Comparison of ENCODE assay signal across 1 cellular context in genomic region chr7:127713758-127714157, GRCh38.
TF ChIP-seq lines count a peak whose summit lies in the region.

No MANE protein-coding gene starts in this region.

TF ChIP-seq in IMR-90, 13 proteins besides CTCF, POLR2A, EP300 and RAD21 (continued from another document):
- TF ChIP-seq RCOR1 (IDR thresholded peaks at IDR 0.05; ENCODE audit: insufficient replicate concordance, low read length) = no peak
- TF ChIP-seq FOS (IDR thresholded peaks at IDR 0.05; ENCODE audit: low read depth, low read length) = no peak
- TF ChIP-seq SMC3 (IDR thresholded peaks at IDR 0.05; ENCODE audit: low read depth, low read length) = no peak
- no peak for TF ChIP-seq MXI1 (IDR thresholded peaks at IDR 0.05; ENCODE audit: borderline replicate concordance, low read depth, low read length)
- TF ChIP-seq NFE2L2 (IDR thresholded peaks at IDR 0.05; ENCODE audit: low read depth, low read length) = no peak
- TF ChIP-seq ELK1 (IDR thresholded peaks at IDR 0.05; ENCODE audit: borderline replicate concordance, low read depth, low read length) = no peak
- no peak for TF ChIP-seq CHD1 (IDR thresholded peaks at IDR 0.05; ENCODE audit: low read depth, low read length)
- no peak for TF ChIP-seq RFX5 (IDR thresholded peaks at IDR 0.05; ENCODE audit: low read depth, low read length)
- no peak for TF ChIP-seq BHLHE40 (IDR thresholded peaks at IDR 0.05; ENCODE audit: low read depth, low read length)
- TF ChIP-seq CEBPB (IDR thresholded peaks at IDR 0.05; ENCODE audit: low read depth, low read length) = no peak
- no peak for TF ChIP-seq MAZ (IDR thresholded peaks at IDR 0.05; ENCODE audit: borderline replicate concordance, low read depth, low read length)
- no peak for TF ChIP-seq MAFK (IDR thresholded peaks at IDR 0.05; ENCODE audit: low read depth, low read length)
